In the genomic region with DNA sequence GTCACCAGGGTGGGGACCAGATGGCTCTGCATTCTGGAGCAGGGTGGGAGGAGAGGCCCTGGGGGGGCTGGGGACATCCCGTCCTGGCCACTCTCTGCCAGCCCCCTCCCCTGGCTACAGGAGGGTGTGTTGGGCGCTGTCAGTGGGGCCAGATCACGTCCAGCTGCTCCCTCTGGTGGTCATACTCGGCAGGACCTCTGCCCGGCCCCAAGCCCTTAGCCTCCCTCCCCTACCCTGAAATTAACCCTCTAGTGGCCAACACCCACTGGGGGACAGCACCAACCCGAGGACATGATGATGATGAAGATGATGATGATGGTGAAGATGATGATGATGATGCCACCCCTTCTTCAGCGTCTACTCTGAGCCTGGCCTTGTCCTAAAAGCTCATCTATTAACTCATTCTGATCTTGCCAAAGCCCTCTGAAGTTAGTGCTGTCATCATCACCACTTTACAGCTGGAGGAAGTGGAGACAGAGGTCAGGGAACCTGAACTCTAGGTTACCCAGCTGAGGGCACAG, we compare ENCODE assay signal across 8 cellular contexts. TPM values are rescaled to one million over a fixed set of nuclear protein-coding genes. Genes with fewer than 3 reads are reported as not detected.
DNase-seq lines count a peak whose midpoint lies in the region; ATAC-seq and TF ChIP-seq lines count a peak whose summit lies in the region.

No MANE protein-coding gene starts in this region.

- no peaks in the 10 kb centered on the region for H3K9me3 ChIP-seq in breast epithelium

- no peaks in the 10 kb centered on the region for H3K4me1 ChIP-seq in breast epithelium

- H3K27me3 ChIP-seq in breast epithelium = no peaks in the 10 kb centered on the region

- TF ChIP-seq POLR2A in breast epithelium (IDR thresholded peaks at IDR 0.05) = no peak

- DNase-seq in DMS 273 (lab: John Stamatoyannopoulos, UW; ENCODE audit: unreplicated experiment) = peak; percentile 89
- no peak for DNase-seq in DMS 273 treated with DMSO at 0.1 percent for 48 hours (lab: John Stamatoyannopoulos, UW)
- peak; percentile 31 for DNase-seq in NCI-H1105 treated with DMSO at 0.1 percent for 48 hours (lab: John Stamatoyannopoulos, UW)
- DNase-seq in breast epithelium (ENCODE audit: low spot score in 2 of 2) = no peak
- DNase-seq in islet precursor cell = peak; percentile 89
- DNase-seq in stimulated activated CD4-positive, alpha-beta T cell treated with anti-CD3 and anti-CD28 coated beads, Interleukin-12 subunit alpha, Interleukin-12 subunit beta, amount 100 ng/mL, for 24 hours (ENCODE audit: low read depth in 2 of 2) = peak; percentile 24 to 66

- peak overlapping the region; percentile 18 to 58 (median 30) for H3K4me3 ChIP-seq in breast epithelium

- no peaks in the 10 kb centered on the region for H3K36me3 ChIP-seq in breast epithelium

- intact Hi-C loops in breast epithelium (cut with DNase I; ENCODE audit: low total_unique reads) = no loop called here

- TF ChIP-seq CTCF in VCaP (conservative IDR thresholded peaks at IDR 0.05) = peak; percentile 96
- peak; percentile 85 to 96 (median 92) for TF ChIP-seq CTCF in breast epithelium (IDR thresholded peaks at IDR 0.05)

- ATAC-seq in GM18498 (IDR thresholded peaks at IDR 0.05; ENCODE audit: unreplicated experiment) = no peak

- H3K27ac ChIP-seq in VCaP (no peak overlapping the region), breast epithelium (peak overlapping the region; percentile 52 to 91)

RNA-seq across cellular contexts. Expression of gene LGI4, which starts 0.6 kb away (rescaled TPM):
- 10 to 100 TPM in 1 of 3 donors, 1 to 10 TPM in 2; 4.3 to 37.8 (median 5.3) TPM for total RNA-seq in breast epithelium

RNA-seq across cellular contexts. Expression of gene FXYD1, which starts 3.2 kb away (rescaled TPM):
- 10 to 100 TPM; 15.5 to 75.5 (median 34.7) TPM for total RNA-seq in breast epithelium

RNA-seq across cellular contexts. Expression of gene FXYD7, which starts 7.6 kb away (rescaled TPM):
- not detected for total RNA-seq in breast epithelium

RNA-seq across cellular contexts. Expression of gene FXYD5, which starts 19.1 kb away (rescaled TPM):
- total RNA-seq in breast epithelium = 10 to 100 TPM; 52.4 to 56.7 (median 56.2) TPM

RNA-seq across cellular contexts. Expression of gene FXYD3, which starts 19.8 kb away (rescaled TPM):
- 100 to 1,000 TPM in 2 of 3 donors, not detected in 1; 135 to 318 TPM for total RNA-seq in breast epithelium

Comparison
In these comparisons a context has a peak if more than half of its experiments do, and no peak if none do; other contexts are left out.
1. DNase-seq: peak in DMS 273 (single experiment), NCI-H1105 treated with DMSO at 0.1 percent for 48 hours (single experiment), islet precursor cell (single experiment) and stimulated activated CD4-positive, alpha-beta T cell treated with anti-CD3 and anti-CD28 coated beads, Interleukin-12 subunit alpha, Interleukin-12 subunit beta, amount 100 ng/mL, for 24 hours (2 of 2); none in DMS 273 treated with DMSO at 0.1 percent for 48 hours (single experiment) and breast epithelium (0 of 2).